In the genomic region with DNA sequence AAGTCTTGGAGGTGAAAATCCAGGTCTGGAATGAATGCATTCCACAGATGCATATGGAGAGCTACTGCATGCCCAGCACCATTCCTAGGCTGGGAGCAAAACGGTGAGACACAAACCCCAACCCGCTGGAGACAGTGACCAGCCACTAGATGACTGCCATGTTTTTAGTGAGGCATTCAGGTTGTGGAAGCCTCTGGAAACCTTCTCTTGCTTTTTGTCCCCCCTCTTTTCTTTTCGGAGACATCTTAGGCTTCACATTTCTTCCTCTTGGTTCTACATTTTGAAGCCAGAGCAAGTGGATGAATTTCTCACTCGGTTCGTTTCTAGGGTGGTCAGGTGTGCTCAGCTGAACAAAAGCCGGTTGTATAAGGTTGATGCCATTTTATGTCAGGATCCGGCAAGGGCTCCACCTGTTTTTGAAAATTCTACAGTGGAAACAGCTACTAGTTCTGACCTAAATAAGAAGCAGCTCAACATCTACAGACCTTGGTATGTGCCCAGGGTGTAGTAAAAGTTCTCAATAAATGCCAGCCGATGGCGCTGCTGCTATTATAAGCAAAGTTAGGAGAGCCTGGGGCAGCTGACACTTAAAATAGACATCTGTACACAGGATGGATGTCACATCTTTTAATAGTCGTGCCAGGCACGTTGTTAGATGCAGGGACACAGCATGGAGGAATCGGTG, we compare ENCODE assay signal across 8 cellular contexts. TPM values are rescaled to one million over a fixed set of nuclear protein-coding genes. Genes with fewer than 3 reads are reported as not detected.
DNase-seq lines count a peak whose midpoint lies in the region; ATAC-seq, FAIRE-seq and TF ChIP-seq lines count a peak whose summit lies in the region.

No MANE protein-coding gene starts in this region.

- peak overlapping the region in 6 of 7 donors; percentile 57 to 91 (median 88) for H3K27ac Mint-ChIP-seq in CD14-positive monocyte

- H3K27me3 Mint-ChIP-seq in CD14-positive monocyte (ENCODE audit: low read depth in 3 of 3) = peaks cover 2 to 7% (median 3%) of the 10 kb centered on the region in 3 donors

- TF ChIP-seq CTCF in CD14-positive monocyte (IDR thresholded peaks at IDR 0.05) (no peak), bronchial epithelial cell (IDR thresholded peaks at IDR 0.05; ENCODE audit: insufficient read depth, low read length, severe bottlenecking) (no peak), liver (IDR thresholded peaks at IDR 0.05; ENCODE audit: low read depth, low read length, missing input control) (no peak)

- H3K9me3 ChIP-seq in HAP-1 (no peaks in the 10 kb centered on the region), liver (ENCODE audit: control insufficient read depth in 4 of 4, low read length in 3 of 4) (no peaks in the 10 kb centered on the region)

- intact Hi-C loops in CD14-positive monocyte (cut with micrococcal nuclease) = loop anchor here (2.0 to 10.0 kb wide), 6 partner anchors 45 to 353 kb away; a partner anchor contains a TSS

- no peak for DNase-seq in CD14-positive monocyte (ENCODE audit: low spot score)
- DNase-seq in HAP-1 (ENCODE audit: low spot score in 2 of 2) = peak; percentile 28 to 57
- DNase-seq in NOMO-1 treated with dmso at 0.1 percent for 144 hours (lab: John Stamatoyannopoulos, UW; ENCODE audit: unreplicated experiment) = peak; percentile 27
- DNase-seq in bronchial epithelial cell (ENCODE audit: low read depth) = peak; percentile 17
- no peak for DNase-seq in OCI-M2 (lab: John Stamatoyannopoulos, UW; ENCODE audit: unreplicated experiment)

- peaks cover 51% of the 10 kb centered on the region for H3K4me1 Mint-ChIP-seq in CD14-positive monocyte

- H3K4me1 ChIP-seq in HAP-1 (peaks cover 41% of the 10 kb centered on the region), liver (ENCODE audit: control insufficient read depth in 4 of 4, insufficient read depth in 4 of 4, low read length in 3 of 4) (peaks cover 7 to 55% (median 40%) of the 10 kb centered on the region in 4 donors)

- no peak for FAIRE-seq in bronchial epithelial cell (lab: Jason Lieb, UNC)

- in situ Hi-C loops in HAP-1 (cut with MboI; ENCODE audit: low sequenced_read_pairs) = loop anchor here (5.0 to 25.0 kb wide), 3 partner anchors 180 to 355 kb away; a partner anchor contains a TSS

- peak overlapping the region in 1 of 2 donors; percentile 11 for H3K9ac ChIP-seq in liver (ENCODE audit: low read depth in 1 of 2, low read length in 2 of 2)

- no peaks in the 10 kb centered on the region for H3K9me3 Mint-ChIP-seq in CD14-positive monocyte

- TF ChIP-seq RAD21 in liver (IDR thresholded peaks at IDR 0.05) = no peak

- H3K4me3 ChIP-seq in HAP-1 (peak overlapping the region; percentile 41), bronchial epithelial cell (ENCODE audit: low read depth, low read length) (peak overlapping the region; percentile 53), liver (ENCODE audit: low read depth in 1 of 3, low read length in 3 of 3) (peak overlapping the region in 2 of 3 donors; percentile 43 to 65)

- 60% methylated on average over 12 of the region's 12 CpGs for WGBS in liver

- no peaks in the 10 kb centered on the region for H3K27me3 ChIP-seq in HAP-1 (ENCODE audit: low read depth)
- no peaks in the 10 kb centered on the region for H3K27me3 ChIP-seq in bronchial epithelial cell (ENCODE audit: control insufficient read depth, insufficient read depth, low read length)
- no peaks in the 10 kb centered on the region for H3K27me3 ChIP-seq in liver (ENCODE audit: control insufficient read depth in 4 of 4, insufficient read depth in 4 of 4, low read length in 3 of 4)

- no peaks in the 10 kb centered on the region for H3K36me3 Mint-ChIP-seq in CD14-positive monocyte

- ATAC-seq in HG02852 (IDR thresholded peaks at IDR 0.05; ENCODE audit: unreplicated experiment) = no peak

- H3K27ac ChIP-seq in liver (ENCODE audit: low read depth in 1 of 2, low read length in 2 of 2) = peak overlapping the region; percentile 45 to 71
- peak overlapping the region; percentile 98 for H3K27ac ChIP-seq in temporal lobe (ENCODE audit: low read depth, low read length)

- peak overlapping the region; percentile 88 to 95 for H3K4me3 Mint-ChIP-seq in CD14-positive monocyte

- H3K36me3 ChIP-seq in HAP-1 (replicated peaks) = 0 out of 2 replicates have a peak, but pooled peaks cover 3% of the 10 kb centered on the region
- no peaks in the 10 kb centered on the region for H3K36me3 ChIP-seq in bronchial epithelial cell (ENCODE audit: control insufficient read depth, insufficient read depth, low read length)
- H3K36me3 ChIP-seq in liver (ENCODE audit: control insufficient read depth in 4 of 4, insufficient read depth in 3 of 4, low read depth in 1 of 4, low read length in 3 of 4) = no peaks in the 10 kb centered on the region

TF ChIP-seq in liver, 16 proteins besides CTCF, POLR2A, EP300 and RAD21:
- peak; percentile 65 for TF ChIP-seq YY1 (IDR thresholded peaks at IDR 0.05)
- TF ChIP-seq, protein P1, sequence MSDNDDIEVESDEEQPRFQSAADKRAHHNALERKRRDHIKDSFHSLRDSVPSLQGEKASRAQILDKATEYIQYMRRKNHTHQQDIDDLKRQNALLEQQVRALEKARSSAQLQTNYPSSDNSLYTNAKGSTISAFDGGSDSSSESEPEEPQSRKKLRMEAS (IDR thresholded peaks at IDR 0.05) = no peak

RNA-seq across cellular contexts. Expression of a gene that starts 1.8 kb away (rescaled TPM):
- polyA plus RNA-seq in CD14-positive monocyte = 1 to 10 TPM in 1 of 2 donors, under 1 TPM in 1; 0.47 to 1.7 TPM
- total RNA-seq in bronchial epithelial cell = 8.2 and 9.7 TPM in 2 replicates
- total RNA-seq in liver = 1 to 10 TPM; 5.3 to 5.6 TPM
- 1 to 10 TPM; 3.1 to 3.3 TPM for polyA plus RNA-seq in liver
- 6.9 TPM for total RNA-seq in temporal lobe

RNA-seq across cellular contexts. Expression of a gene that starts 12.7 kb away (rescaled TPM):
- polyA plus RNA-seq in CD14-positive monocyte (1 to 10 TPM in 1 of 2 donors, under 1 TPM in 1; 0.67 to 1.8 TPM), liver (1 to 10 TPM; 2.8 to 2.9 TPM)
- total RNA-seq in bronchial epithelial cell (3.2 and 4.0 TPM in 2 replicates), liver (1 to 10 TPM; 2.4 to 6.4 TPM), temporal lobe (22.9 TPM)

RNA-seq across cellular contexts. Expression of a gene that starts 45.0 kb away (rescaled TPM):
- 10 to 100 TPM; 57.1 to 58.5 TPM for polyA plus RNA-seq in CD14-positive monocyte
- 38.4 and 42.9 TPM in 2 replicates for total RNA-seq in bronchial epithelial cell
- 10 to 100 TPM; 25.1 to 30.1 TPM for total RNA-seq in liver
- polyA plus RNA-seq in liver = 10 to 100 TPM; 30.3 to 34.6 TPM
- total RNA-seq in temporal lobe = 27.8 TPM

RNA-seq across cellular contexts. Expression of a gene that starts 45.0 kb away (rescaled TPM):
- 1 to 10 TPM; 2.8 to 6.4 TPM for polyA plus RNA-seq in CD14-positive monocyte
- total RNA-seq in bronchial epithelial cell = 4.7 and 7.6 TPM in 2 replicates
- 10 to 100 TPM in 1 of 2 donors, 1 to 10 TPM in 1; 6.3 to 12.6 TPM for total RNA-seq in liver
- polyA plus RNA-seq in liver = 1 to 10 TPM; 2.0 to 4.1 TPM
- 18.4 TPM for total RNA-seq in temporal lobe

Comparison
In these comparisons a context has a peak if more than half of its experiments do, and no peak if none do; other contexts are left out.
1. DNase-seq: peak in HAP-1 (2 of 2), NOMO-1 treated with dmso at 0.1 percent for 144 hours (single experiment) and bronchial epithelial cell (single experiment); none in CD14-positive monocyte (single experiment) and OCI-M2 (single experiment).
2. Peak in every context shown above with its lines, with median percentiles within 50 percentile points of each other: H3K4me3 ChIP-seq.